Comparison of ENCODE assay signal across 8 cellular contexts in the genomic region with DNA sequence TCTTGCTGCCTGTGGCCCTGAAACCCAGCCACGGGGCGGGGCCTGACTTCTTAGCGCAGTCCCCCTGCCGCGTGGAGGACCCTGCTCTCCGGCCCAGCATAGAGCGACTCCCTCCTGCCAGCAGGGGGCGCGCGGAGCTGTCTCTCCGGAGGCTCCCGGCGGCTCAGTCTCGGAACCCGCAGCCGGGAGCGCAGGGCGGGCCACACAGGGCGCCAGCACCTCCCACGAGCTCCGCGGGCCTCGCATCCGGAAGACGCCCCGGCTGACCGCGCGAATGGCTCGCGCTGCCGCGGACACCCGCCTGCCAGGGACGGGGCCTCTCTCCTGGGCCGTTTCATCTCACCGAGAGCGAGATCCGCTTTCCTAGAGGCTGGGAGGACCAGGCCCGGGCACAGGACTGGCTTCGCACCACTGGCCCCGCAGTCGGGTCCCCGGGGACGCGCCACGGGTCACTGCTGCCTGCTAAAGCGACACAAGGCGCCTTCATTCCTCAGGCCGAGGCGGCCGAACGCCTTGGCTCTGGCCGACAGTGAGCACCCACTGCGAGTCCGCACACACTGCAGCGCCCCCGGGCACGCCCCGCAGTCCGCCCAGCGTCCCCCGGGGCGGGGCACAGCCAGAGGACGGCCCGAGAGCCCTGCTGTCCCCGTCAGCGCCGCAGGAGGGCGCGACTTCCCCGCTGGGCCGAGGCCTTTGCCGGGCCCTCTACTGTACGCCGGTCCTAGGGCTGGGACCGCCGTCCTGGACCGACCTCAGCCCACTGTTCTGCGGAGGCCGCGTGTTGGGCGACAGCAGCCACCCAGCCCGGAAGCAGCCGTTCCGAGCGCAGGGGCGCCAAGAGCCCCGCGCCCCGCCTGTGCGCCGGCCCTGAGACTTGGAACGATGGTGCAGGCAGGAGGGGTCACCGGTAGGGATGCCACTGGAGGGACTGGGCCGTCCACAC. TPM values are rescaled to one million over a fixed set of nuclear protein-coding genes. Genes with fewer than 3 reads are reported as not detected.
DNase-seq lines count a peak whose midpoint lies in the region; ATAC-seq and TF ChIP-seq lines count a peak whose summit lies in the region.

No MANE protein-coding gene starts in this region.

- POLR2A ChIA-PET in activated CD4-positive, alpha-beta T cell treated with anti-CD3 and anti-CD28 coated beads, Interleukin-2, amount 10 ng/mL, durations not matched to agents 7 days and 5 days (lab: Charles Lee), result interaction anchor here (1.0 kb wide), 1 partner anchor 76 kb away, joined by 5 read pairs; no protein-coding TSS in a partner anchor

- H3K9me3 Mint-ChIP-seq in activated CD4-positive, alpha-beta T cell treated with anti-CD3 and anti-CD28 coated beads, Interleukin-2, amount 10 ng/mL, durations not matched to agents 7 days and 5 days, result no peaks in the 10 kb centered on the region

- WGBS in lower leg skin, 2 donors, result 0 to 1% methylated on average over 11 to 33 of the region's 96 CpGs

- H3K36me3 ChIP-seq in BLaER1 treated with 17β-estradiol and CSF1 and Interleukin-3, amounts not matched to agents 10 nM and 100 nM, result no peaks in the 10 kb centered on the region

- H3K9me3 ChIP-seq in BLaER1 treated with 17β-estradiol and CSF1 and Interleukin-3, amounts not matched to agents 10 nM and 100 nM (replicated peaks in 1 of 11), result no peaks in the 10 kb centered on the region

- peak overlapping the region; percentile 75 to 94 (median 85) for H3K9ac ChIP-seq in BLaER1 treated with 17β-estradiol and CSF1 and Interleukin-3, amounts not matched to agents 10 nM and 100 nM

- H3K4me2 ChIP-seq in BLaER1 treated with 17β-estradiol and CSF1 and Interleukin-3, amounts not matched to agents 10 nM and 100 nM, result peak overlapping the region; percentile 74 to 98 (median 89)

- peak in 2 of 3 donors; percentile 3 to 68 for TF ChIP-seq CTCF in lower leg skin (IDR thresholded peaks at IDR 0.05)

- CTCF ChIA-PET in activated CD4-positive, alpha-beta T cell treated with anti-CD3 and anti-CD28 coated beads, Interleukin-2, amount 10 ng/mL, durations not matched to agents 7 days and 5 days (lab: Charles Lee), result interaction anchor here (0.6 to 7.2 kb wide), 27 partner anchors 14 to 454 kb away, joined by 3 to 114 read pairs (median 5); a partner anchor contains a TSS

- intact Hi-C loops in lower leg skin (cut with DNase I; ENCODE audit: low total_unique reads), result loop anchor here (5.0 kb wide), 1 partner anchor 120 kb away; no protein-coding TSS in a partner anchor

- peak overlapping the region; percentile 59 for H3K4me3 Mint-ChIP-seq in activated CD4-positive, alpha-beta T cell treated with anti-CD3 and anti-CD28 coated beads, Interleukin-2, amount 10 ng/mL, durations not matched to agents 7 days and 5 days

- peak overlapping the region; percentile 73 to 93 (median 83) for H3K27ac ChIP-seq in BLaER1 treated with 17β-estradiol and CSF1 and Interleukin-3, amounts not matched to agents 10 nM and 100 nM

- peaks cover 7% of the 10 kb centered on the region for H3K27me3 Mint-ChIP-seq in activated CD4-positive, alpha-beta T cell treated with anti-CD3 and anti-CD28 coated beads, Interleukin-2, amount 10 ng/mL, durations not matched to agents 7 days and 5 days

- H3K27ac Mint-ChIP-seq in activated CD4-positive, alpha-beta T cell treated with anti-CD3 and anti-CD28 coated beads, Interleukin-2, amount 10 ng/mL, durations not matched to agents 7 days and 5 days, result peak overlapping the region; percentile 75

- H3K4me3 ChIP-seq in BLaER1 treated with 17β-estradiol and CSF1 and Interleukin-3, amounts not matched to agents 10 nM and 100 nM, result peak overlapping the region; percentile 68 to 87 (median 76)
- peak overlapping the region; percentile 67 for H3K4me3 ChIP-seq in lower leg skin (ENCODE audit: low read depth, poor library complexity, severe bottlenecking)

- no peaks in the 10 kb centered on the region for H3K36me3 Mint-ChIP-seq in activated CD4-positive, alpha-beta T cell treated with anti-CD3 and anti-CD28 coated beads, Interleukin-2, amount 10 ng/mL, durations not matched to agents 7 days and 5 days (ENCODE audit: low read depth)

- DNase-seq in NCI-H510A treated with DMSO at 0.1 percent for 48 hours (lab: John Stamatoyannopoulos, UW) (peak; percentile 84), dermis blood vessel endothelial cell (peak; percentile 90), lower leg skin (ENCODE audit: low spot score in 2 of 2) (peak; percentile 85 to 97)
- DNase-seq in activated CD4-positive, alpha-beta T cell treated with anti-CD3 and anti-CD28 coated beads, Interleukin-2, amount 10 ng/mL, durations not matched to agents 7 days and 5 days, result peak; percentile 91
- DNase-seq in stimulated activated CD4-positive, alpha-beta T cell treated with anti-CD3 and anti-CD28 coated beads, Interleukin-4, amount 100 ng/mL, for 24 hours, result peak; percentile 94

- H3K27me3 ChIP-seq in BLaER1 treated with 17β-estradiol and CSF1 and Interleukin-3, amounts not matched to agents 10 nM and 100 nM, result 0 out of 22 replicates have a peak, but pooled peaks cover 0 to 5% (median 0%) of the 10 kb centered on the region in 11 experiments

- peaks cover 43 to 58% (median 51%) of the 10 kb centered on the region in 10 experiments for H3K4me1 ChIP-seq in BLaER1 treated with 17β-estradiol and CSF1 and Interleukin-3, amounts not matched to agents 10 nM and 100 nM

- H3K4me1 Mint-ChIP-seq in activated CD4-positive, alpha-beta T cell treated with anti-CD3 and anti-CD28 coated beads, Interleukin-2, amount 10 ng/mL, durations not matched to agents 7 days and 5 days, result peaks cover 3% of the 10 kb centered on the region

- peak; percentile 92 for ATAC-seq in GM19043 (IDR thresholded peaks at IDR 0.05; ENCODE audit: low read depth, unreplicated experiment)
- ATAC-seq in HG03342 (IDR thresholded peaks at IDR 0.05; ENCODE audit: unreplicated experiment), result peak; percentile 90

- TF ChIP-seq POLR2A in lower leg skin (IDR thresholded peaks at IDR 0.05), result no peak

- no peaks in the 10 kb centered on the region for H4K20me1 ChIP-seq in BLaER1 treated with 17β-estradiol and CSF1 and Interleukin-3, amounts not matched to agents 10 nM and 100 nM

RNA-seq across cellular contexts. Expression of a gene that starts 39.0 kb away (rescaled TPM):
- total RNA-seq in activated CD4-positive, alpha-beta T cell treated with anti-CD3 and anti-CD28 coated beads, Interleukin-2, amount 10 ng/mL, durations not matched to agents 7 days and 5 days, result under 1 TPM; 0.40 to 0.47 TPM
- total RNA-seq in dermis blood vessel endothelial cell (0.33 and 0.68 TPM in 2 replicates), lower leg skin (100 to 1,000 TPM; 106 to 220 (median 120) TPM)

RNA-seq across cellular contexts. Expression of a gene that starts 42.4 kb away (rescaled TPM):
- total RNA-seq in activated CD4-positive, alpha-beta T cell treated with anti-CD3 and anti-CD28 coated beads, Interleukin-2, amount 10 ng/mL, durations not matched to agents 7 days and 5 days, result not detected
- total RNA-seq in dermis blood vessel endothelial cell (not detected in 2 replicates), lower leg skin (not detected)

Comparison
In these comparisons a context has a peak if more than half of its experiments do, and no peak if none do; other contexts are left out.
1. Peak in every context shown above with its lines: DNase-seq, ATAC-seq, H3K4me3 ChIP-seq and H3K27ac ChIP-seq.
2. RNA of a gene that starts 39.0 kb away (total RNA-seq): 106 to 220 TPM in lower leg skin; 0.33 to 0.68 TPM in dermis blood vessel endothelial cell and 0.40 to 0.47 TPM in activated CD4-positive, alpha-beta T cell treated with anti-CD3 and anti-CD28 coated beads, Interleukin-2, amount 10 ng/mL, durations not matched to agents 7 days and 5 days; every median in the first group is over 10 times any median in the second.